ENCODE assay signal across 29 cellular contexts in the genomic region with DNA sequence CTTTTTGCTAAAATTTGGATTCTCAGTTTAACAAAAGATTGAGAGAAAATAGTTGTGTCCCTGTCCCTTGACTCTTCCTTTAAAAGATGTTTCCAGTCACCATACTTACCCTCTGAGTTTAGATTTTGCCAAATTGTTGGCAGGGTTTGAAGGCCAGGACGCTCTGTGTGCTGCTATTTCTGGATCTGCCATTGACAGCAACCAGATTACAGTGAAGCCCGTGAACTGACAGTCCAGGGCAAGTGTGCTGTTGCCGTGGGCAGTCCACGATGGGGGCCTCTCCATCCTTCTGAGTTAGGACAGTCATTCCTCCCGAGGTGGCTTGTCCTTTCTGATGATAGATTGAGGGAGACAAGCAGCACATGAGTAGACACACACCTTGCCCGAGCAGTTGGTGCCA.
"Had no signal": no experiment of that assay in that cellular context is flagged by ENCODE, and none has a peak within 500 bp of the region (broad histone marks: within the 10 kb centered on the region; RNA-seq: fewer than 3 reads in every experiment).

No MANE protein-coding gene starts in this region.

- H3K9me3 ChIP-seq: adrenal gland, body of pancreas, mucosa of descending colon, neutrophil, ovary, suprapubic skin, tibial artery had no signal

- H3K27ac Mint-ChIP-seq: activated CD4-positive, alpha-beta T cell treated with anti-CD3 and anti-CD28 coated beads for 36 hours; activated naive CD4-positive, alpha-beta T cell treated with anti-CD3 and anti-CD28 coated beads for 36 hours; activated naive CD8-positive, alpha-beta T cell treated with anti-CD3 and anti-CD28 coated beads for 36 hours; activated T-helper 1 cell treated with anti-CD3 and anti-CD28 coated beads, Interleukin-12 subunit alpha, Interleukin-12 subunit beta, Interleukin-2, Interleukin-4 antibody, amounts not matched to agents 30 ng/mL and 10 ng/mL and 1 ng/mL, durations not matched to agents 14 hours and 24 hours and 36 hours; immature natural killer cell; natural killer cell treated with Interleukin-12 subunit alpha and Interleukin-12 subunit beta and Interleukin-15 and Interleukin-18, amount 100 ng/mL, for 72 hours; progenitor cell of endocrine pancreas had no signal

- H3K27me3 Mint-ChIP-seq: activated CD4-positive, alpha-beta T cell treated with anti-CD3 and anti-CD28 coated beads for 36 hours; activated naive CD8-positive, alpha-beta T cell treated with anti-CD3 and anti-CD28 coated beads for 36 hours; progenitor cell of endocrine pancreas had no signal

- H3K4me3 Mint-ChIP-seq: activated CD4-positive, alpha-beta T cell treated with anti-CD3 and anti-CD28 coated beads for 36 hours; activated naive CD4-positive, alpha-beta T cell treated with anti-CD3 and anti-CD28 coated beads for 36 hours; activated naive CD8-positive, alpha-beta T cell treated with anti-CD3 and anti-CD28 coated beads for 36 hours; activated T-helper 1 cell treated with anti-CD3 and anti-CD28 coated beads, Interleukin-12 subunit alpha, Interleukin-12 subunit beta, Interleukin-2, Interleukin-4 antibody, amounts not matched to agents 30 ng/mL and 10 ng/mL and 1 ng/mL, durations not matched to agents 14 hours and 24 hours and 36 hours; immature natural killer cell; natural killer cell treated with Interleukin-12 subunit alpha and Interleukin-12 subunit beta and Interleukin-15 and Interleukin-18, amount 100 ng/mL, for 72 hours had no signal

- DNase-seq: activated CD4-positive, alpha-beta T cell treated with anti-CD3 and anti-CD28 coated beads for 36 hours; activated CD4-positive, alpha-beta T cell treated with anti-CD3 and anti-CD28 coated beads, Interleukin-2, amount 50 U/mL, for 4 hours; activated CD4-positive, CD25-positive, alpha-beta regulatory T cell; activated CD8-positive, alpha-beta memory T cell treated with anti-CD3 and anti-CD28 coated beads, Interleukin-2, amount 50 U/mL, for 4 hours; activated effector memory CD4-positive, alpha-beta T cell treated with anti-CD3 and anti-CD28 coated beads, Interleukin-2, amount 50 U/mL, for 16 hours; activated naive CD4-positive, alpha-beta T cell treated with anti-CD3 and anti-CD28 coated beads for 36 hours; activated naive CD8-positive, alpha-beta T cell treated with anti-CD3 and anti-CD28 coated beads for 36 hours; activated T-cell treated with anti-CD3 and anti-CD28 coated beads, Interleukin-2, amount 50 U/mL, for 1 hour; aorta; body of pancreas; dorsolateral prefrontal cortex; glutamatergic neuron; hypothalamus; immature natural killer cell; kidney; mucosa of descending colon; ovary; retina; stimulated activated CD4-positive, alpha-beta T cell treated with anti-CD3 and anti-CD28 coated beads, Interleukin-15, amount 100 ng/mL, for 24 hours; stimulated activated naive CD4-positive, alpha-beta T cell; tibial artery had no signal

- H3K27me3 ChIP-seq: adrenal gland, body of pancreas, dorsolateral prefrontal cortex, neutrophil, ovary, suprapubic skin, tibial artery had no signal

- H3K4me1 ChIP-seq: body of pancreas, suprapubic skin had no signal

- ATAC-seq: activated CD4-positive, alpha-beta T cell treated with anti-CD3 and anti-CD28 coated beads for 36 hours; body of pancreas; left lobe of liver; mucosa of descending colon; natural killer cell treated with Interleukin-12 subunit alpha and Interleukin-12 subunit beta and Interleukin-15 and Interleukin-18, amount 100 ng/mL, for 72 hours had no signal

- H3K36me3 ChIP-seq: adrenal gland, neutrophil, ovary, suprapubic skin, tibial artery had no signal

- H3K27ac ChIP-seq: adrenal gland, body of pancreas, coronary artery, dorsolateral prefrontal cortex, neutrophil, ovary, suprapubic skin, tibial artery had no signal

- H3K4me1 Mint-ChIP-seq: activated CD4-positive, alpha-beta T cell treated with anti-CD3 and anti-CD28 coated beads for 36 hours; activated naive CD8-positive, alpha-beta T cell treated with anti-CD3 and anti-CD28 coated beads for 36 hours; immature natural killer cell had no signal

- H3K4me3 ChIP-seq: adrenal gland, body of pancreas, coronary artery, dorsolateral prefrontal cortex, mucosa of descending colon, ovary, suprapubic skin, tibial artery had no signal

- H3K36me3 Mint-ChIP-seq: activated naive CD8-positive, alpha-beta T cell treated with anti-CD3 and anti-CD28 coated beads for 36 hours; immature natural killer cell; natural killer cell treated with Interleukin-12 subunit alpha and Interleukin-12 subunit beta and Interleukin-15 and Interleukin-18, amount 100 ng/mL, for 72 hours had no signal
